Comparison of ENCODE assay signal across 1 cellular context in the genomic region with DNA sequence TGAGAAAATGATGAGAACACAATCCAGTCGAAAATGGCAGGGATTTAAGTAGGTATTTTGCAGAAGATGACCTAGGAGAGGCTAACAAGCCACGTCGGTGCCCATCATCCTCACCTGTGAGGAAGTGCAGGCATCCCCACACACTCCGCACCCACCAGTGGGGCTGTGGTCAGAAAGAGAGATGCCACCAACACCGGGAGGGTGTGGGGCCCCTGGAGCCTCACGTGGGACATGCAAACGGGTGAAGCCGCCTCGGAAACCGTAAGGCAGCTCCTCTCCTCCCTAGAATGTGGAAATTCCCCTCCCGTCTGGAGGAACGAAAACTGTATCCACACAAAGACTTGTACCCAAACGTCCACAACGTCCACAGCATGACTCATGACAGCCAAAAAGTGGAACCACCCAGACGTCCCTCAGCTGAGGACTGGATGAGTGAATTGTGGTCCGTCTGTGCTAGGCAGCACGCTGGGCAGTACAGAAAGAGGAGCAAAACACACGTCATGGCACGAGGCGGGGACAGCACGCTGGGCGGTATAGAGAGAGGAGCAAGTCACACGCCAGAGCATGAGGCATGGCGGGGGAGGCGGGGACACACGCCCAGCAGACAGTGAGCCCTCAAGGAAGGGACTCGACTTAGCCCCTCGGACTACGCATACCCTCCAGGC.
TF ChIP-seq lines count a peak whose summit lies in the region.

No MANE protein-coding gene starts in this region.

TF ChIP-seq in H1, 55 proteins besides CTCF, POLR2A, EP300 and RAD21 (continued from another document):
- TF ChIP-seq, protein P1, sequence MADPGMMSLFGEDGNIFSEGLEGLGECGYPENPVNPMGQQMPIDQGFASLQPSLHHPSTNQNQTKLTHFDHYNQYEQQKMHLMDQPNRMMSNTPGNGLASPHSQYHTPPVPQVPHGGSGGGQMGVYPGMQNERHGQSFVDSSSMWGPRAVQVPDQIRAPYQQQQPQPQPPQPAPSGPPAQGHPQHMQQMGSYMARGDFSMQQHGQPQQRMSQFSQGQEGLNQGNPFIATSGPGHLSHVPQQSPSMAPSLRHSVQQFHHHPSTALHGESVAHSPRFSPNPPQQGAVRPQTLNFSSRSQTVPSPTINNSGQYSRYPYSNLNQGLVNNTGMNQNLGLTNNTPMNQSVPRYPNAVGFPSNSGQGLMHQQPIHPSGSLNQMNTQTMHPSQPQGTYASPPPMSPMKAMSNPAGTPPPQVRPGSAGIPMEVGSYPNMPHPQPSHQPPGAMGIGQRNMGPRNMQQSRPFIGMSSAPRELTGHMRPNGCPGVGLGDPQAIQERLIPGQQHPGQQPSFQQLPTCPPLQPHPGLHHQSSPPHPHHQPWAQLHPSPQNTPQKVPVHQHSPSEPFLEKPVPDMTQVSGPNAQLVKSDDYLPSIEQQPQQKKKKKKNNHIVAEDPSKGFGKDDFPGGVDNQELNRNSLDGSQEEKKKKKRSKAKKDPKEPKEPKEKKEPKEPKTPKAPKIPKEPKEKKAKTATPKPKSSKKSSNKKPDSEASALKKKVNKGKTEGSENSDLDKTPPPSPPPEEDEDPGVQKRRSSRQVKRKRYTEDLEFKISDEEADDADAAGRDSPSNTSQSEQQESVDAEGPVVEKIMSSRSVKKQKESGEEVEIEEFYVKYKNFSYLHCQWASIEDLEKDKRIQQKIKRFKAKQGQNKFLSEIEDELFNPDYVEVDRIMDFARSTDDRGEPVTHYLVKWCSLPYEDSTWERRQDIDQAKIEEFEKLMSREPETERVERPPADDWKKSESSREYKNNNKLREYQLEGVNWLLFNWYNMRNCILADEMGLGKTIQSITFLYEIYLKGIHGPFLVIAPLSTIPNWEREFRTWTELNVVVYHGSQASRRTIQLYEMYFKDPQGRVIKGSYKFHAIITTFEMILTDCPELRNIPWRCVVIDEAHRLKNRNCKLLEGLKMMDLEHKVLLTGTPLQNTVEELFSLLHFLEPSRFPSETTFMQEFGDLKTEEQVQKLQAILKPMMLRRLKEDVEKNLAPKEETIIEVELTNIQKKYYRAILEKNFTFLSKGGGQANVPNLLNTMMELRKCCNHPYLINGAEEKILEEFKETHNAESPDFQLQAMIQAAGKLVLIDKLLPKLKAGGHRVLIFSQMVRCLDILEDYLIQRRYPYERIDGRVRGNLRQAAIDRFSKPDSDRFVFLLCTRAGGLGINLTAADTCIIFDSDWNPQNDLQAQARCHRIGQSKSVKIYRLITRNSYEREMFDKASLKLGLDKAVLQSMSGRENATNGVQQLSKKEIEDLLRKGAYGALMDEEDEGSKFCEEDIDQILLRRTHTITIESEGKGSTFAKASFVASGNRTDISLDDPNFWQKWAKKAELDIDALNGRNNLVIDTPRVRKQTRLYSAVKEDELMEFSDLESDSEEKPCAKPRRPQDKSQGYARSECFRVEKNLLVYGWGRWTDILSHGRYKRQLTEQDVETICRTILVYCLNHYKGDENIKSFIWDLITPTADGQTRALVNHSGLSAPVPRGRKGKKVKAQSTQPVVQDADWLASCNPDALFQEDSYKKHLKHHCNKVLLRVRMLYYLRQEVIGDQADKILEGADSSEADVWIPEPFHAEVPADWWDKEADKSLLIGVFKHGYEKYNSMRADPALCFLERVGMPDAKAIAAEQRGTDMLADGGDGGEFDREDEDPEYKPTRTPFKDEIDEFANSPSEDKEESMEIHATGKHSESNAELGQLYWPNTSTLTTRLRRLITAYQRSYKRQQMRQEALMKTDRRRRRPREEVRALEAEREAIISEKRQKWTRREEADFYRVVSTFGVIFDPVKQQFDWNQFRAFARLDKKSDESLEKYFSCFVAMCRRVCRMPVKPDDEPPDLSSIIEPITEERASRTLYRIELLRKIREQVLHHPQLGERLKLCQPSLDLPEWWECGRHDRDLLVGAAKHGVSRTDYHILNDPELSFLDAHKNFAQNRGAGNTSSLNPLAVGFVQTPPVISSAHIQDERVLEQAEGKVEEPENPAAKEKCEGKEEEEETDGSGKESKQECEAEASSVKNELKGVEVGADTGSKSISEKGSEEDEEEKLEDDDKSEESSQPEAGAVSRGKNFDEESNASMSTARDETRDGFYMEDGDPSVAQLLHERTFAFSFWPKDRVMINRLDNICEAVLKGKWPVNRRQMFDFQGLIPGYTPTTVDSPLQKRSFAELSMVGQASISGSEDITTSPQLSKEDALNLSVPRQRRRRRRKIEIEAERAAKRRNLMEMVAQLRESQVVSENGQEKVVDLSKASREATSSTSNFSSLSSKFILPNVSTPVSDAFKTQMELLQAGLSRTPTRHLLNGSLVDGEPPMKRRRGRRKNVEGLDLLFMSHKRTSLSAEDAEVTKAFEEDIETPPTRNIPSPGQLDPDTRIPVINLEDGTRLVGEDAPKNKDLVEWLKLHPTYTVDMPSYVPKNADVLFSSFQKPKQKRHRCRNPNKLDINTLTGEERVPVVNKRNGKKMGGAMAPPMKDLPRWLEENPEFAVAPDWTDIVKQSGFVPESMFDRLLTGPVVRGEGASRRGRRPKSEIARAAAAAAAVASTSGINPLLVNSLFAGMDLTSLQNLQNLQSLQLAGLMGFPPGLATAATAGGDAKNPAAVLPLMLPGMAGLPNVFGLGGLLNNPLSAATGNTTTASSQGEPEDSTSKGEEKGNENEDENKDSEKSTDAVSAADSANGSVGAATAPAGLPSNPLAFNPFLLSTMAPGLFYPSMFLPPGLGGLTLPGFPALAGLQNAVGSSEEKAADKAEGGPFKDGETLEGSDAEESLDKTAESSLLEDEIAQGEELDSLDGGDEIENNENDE (IDR thresholded peaks at IDR 0.05; ENCODE audit: insufficient replicate concordance, low read length) = no peak
- TF ChIP-seq POLR2AphosphoS5 (IDR thresholded peaks at IDR 0.05; ENCODE audit: low read depth, low read length) (no peak), GABPA (IDR thresholded peaks at IDR 0.05; ENCODE audit: borderline replicate concordance, insufficient read depth, low read length) (no peak), CREB1 (IDR thresholded peaks at IDR 0.05) (no peak), SP2 (IDR thresholded peaks at IDR 0.05; ENCODE audit: low read length) (no peak), SP1 (IDR thresholded peaks at IDR 0.05; ENCODE audit: low read depth, low read length) (no peak), E2F6 (IDR thresholded peaks at IDR 0.05) (no peak), BACH1 (IDR thresholded peaks at IDR 0.05; ENCODE audit: low read length) (no peak), POU5F1 (IDR thresholded peaks at IDR 0.05; ENCODE audit: low read depth, low read length) (no peak), FOSL1 (IDR thresholded peaks at IDR 0.05; ENCODE audit: insufficient read depth, low read depth, low read length) (no peak), RFX5 (IDR thresholded peaks at IDR 0.05; ENCODE audit: borderline replicate concordance, low read depth, low read length) (no peak), SUZ12 (IDR thresholded peaks at IDR 0.05; ENCODE audit: low read length) (no peak), MAX (IDR thresholded peaks at IDR 0.05) (no peak), NRF1 (IDR thresholded peaks at IDR 0.05; ENCODE audit: low read depth, low read length) (no peak), TCF12 (IDR thresholded peaks at IDR 0.05; ENCODE audit: low read depth, low read length) (no peak), TBP (IDR thresholded peaks at IDR 0.05; ENCODE audit: low read depth, low read length) (no peak)
